Comparison of ENCODE assay signal across 10 cellular contexts in genomic region chr11:40328890-40329617, GRCh38.
DNase-seq lines count a peak whose midpoint lies in the region; ATAC-seq, FAIRE-seq and TF ChIP-seq lines count a peak whose summit lies in the region.
"Had no signal": no experiment of that assay in that cellular context is flagged by ENCODE, and none has a peak within 500 bp of the region (broad histone marks: within the 10 kb centered on the region; RNA-seq: fewer than 3 reads in every experiment).

No MANE protein-coding gene starts in this region.

- H3K27ac ChIP-seq in A673 (ENCODE audit: low read depth, low read length, poor library complexity, severe bottlenecking), result peak overlapping the region; percentile 7
- H3K27ac ChIP-seq in HepG2 (ENCODE audit: extremely low read length, insufficient read depth, low read length), result no peak overlapping the region

- H3K4me3 Mint-ChIP-seq in activated naive CD4-positive, alpha-beta T cell treated with anti-CD3 and anti-CD28 coated beads for 36 hours, result no peak overlapping the region

- H3K4me2 ChIP-seq in HepG2 (ENCODE audit: low read depth, low read length), result no peak overlapping the region

- H4K20me1 ChIP-seq in HepG2 (ENCODE audit: insufficient read depth, low read length), result no peaks in the 10 kb centered on the region

- no peak overlapping the region for H2AFZ ChIP-seq in HepG2 (ENCODE audit: low read length)

- POLR2A ChIA-PET in A673 (lab: Charles Lee; ENCODE audit: low non-redundant PET) (no interaction called here), HepG2 (lab: Yijun Ruan, JAX) (no interaction called here)

- WGBS in HepG2 (ENCODE audit: low lambda C conversion rate), result 2% methylated on average over 5 of the region's 5 CpGs

- CTCF ChIA-PET in A673 (lab: Charles Lee) (interaction anchor here (0.6 kb wide), 1 partner anchor 288 kb away, joined by 3 read pairs; no protein-coding TSS in a partner anchor), HepG2 (lab: Yijun Ruan, JAX; ENCODE audit: low intra/inter-chr PET ratio, low total read pairs) (no interaction called here)
- CTCF ChIA-PET in activated naive CD4-positive, alpha-beta T cell treated with anti-CD3 and anti-CD28 coated beads for 36 hours (lab: Charles Lee), result no interaction called here

- no peak for TF ChIP-seq POLR2A in HepG2 (IDR thresholded peaks at IDR 0.05; ENCODE audit: insufficient read depth in 1 of 2, low read depth in 2 of 2, low read length in 2 of 2)

- H3K27me3 ChIP-seq in A673 (replicated peaks; ENCODE audit: insufficient read depth, low read depth, low read length, poor library complexity), result no peaks in the 10 kb centered on the region
- H3K27me3 ChIP-seq in HepG2 (ENCODE audit: control insufficient read depth in 1 of 2, insufficient read depth in 2 of 2, low read length in 2 of 2), result no peaks in the 10 kb centered on the region

- BruUV-seq in A673 (replicated peaks; lab: Mats Ljungman, UMichigan) (no TSS peak), HepG2 (replicated peaks; lab: Mats Ljungman, UMichigan) (no TSS peak)

- H3K36me3 Mint-ChIP-seq in activated naive CD4-positive, alpha-beta T cell treated with anti-CD3 and anti-CD28 coated beads for 36 hours (ENCODE audit: low read depth), result no peaks in the 10 kb centered on the region

- TF ChIP-seq EP300 in HepG2 (IDR thresholded peaks at IDR 0.05; ENCODE audit: low read depth in 2 of 2, low read length in 2 of 2) (no peak), HepG2 (CRISPR knock-in tag; IDR thresholded peaks at IDR 0.05; ENCODE audit: borderline replicate concordance) (no peak)

- no peak for TF ChIP-seq RAD21 in HepG2 (CRISPR knock-in tag; IDR thresholded peaks at IDR 0.05)

- H3K27ac Mint-ChIP-seq in activated naive CD4-positive, alpha-beta T cell treated with anti-CD3 and anti-CD28 coated beads for 36 hours, result no peak overlapping the region

- H3K4me3 ChIP-seq in A673 (ENCODE audit: low read depth, low read length, poor library complexity, severe bottlenecking) (peak overlapping the region; percentile 1), LNCaP clone FGC (ENCODE audit: low read depth, low read length) (no peak overlapping the region), HepG2 (replicated peaks in 1 of 3; ENCODE audit: insufficient read depth in 1 of 3, low read depth in 2 of 3, low read length in 3 of 3) (no peak overlapping the region)
- H3K4me3 ChIP-seq: skin epidermis had no signal

- H3K4me1 Mint-ChIP-seq in activated naive CD4-positive, alpha-beta T cell treated with anti-CD3 and anti-CD28 coated beads for 36 hours (ENCODE audit: low read depth), result no peaks in the 10 kb centered on the region

- peaks cover 4% of the 10 kb centered on the region for H3K9me3 Mint-ChIP-seq in activated naive CD4-positive, alpha-beta T cell treated with anti-CD3 and anti-CD28 coated beads for 36 hours

- ATAC-seq in HepG2 (peak; percentile 70), GM18502 (IDR thresholded peaks at IDR 0.05; ENCODE audit: poor library complexity, unreplicated experiment) (no peak), GM18517 (IDR thresholded peaks at IDR 0.05; ENCODE audit: unreplicated experiment) (no peak)

- intact Hi-C loops in A673 (cut with micrococcal nuclease; ENCODE audit: unreplicated experiment), result no loop called here
- intact Hi-C loops in HepG2 (cut with micrococcal nuclease; ENCODE audit: unreplicated experiment), result no loop called here
- intact Hi-C loops in activated naive CD4-positive, alpha-beta T cell treated with anti-CD3 and anti-CD28 coated beads for 36 hours (cut with micrococcal nuclease), result no loop called here

- no peaks in the 10 kb centered on the region for H3K9me3 ChIP-seq in A673 (ENCODE audit: low read depth, low read length, poor library complexity, severe bottlenecking)
- no peaks in the 10 kb centered on the region; the same call in none of the 2 replicates for H3K9me3 ChIP-seq in HepG2 (ENCODE audit: low read length)

- DNase-seq in A673 (ENCODE audit: low spot score) (peak; percentile 99), LNCaP clone FGC (ENCODE audit: low read depth) (peak; percentile 85), brain pericyte (ENCODE audit: low read depth, low spot score) (peak; percentile 94), HepG2 (ENCODE audit: low spot score) (peak; percentile 76)
- no peak for DNase-seq in NK-92 treated with Interleukin-12 subunit alpha and Interleukin-12 subunit beta, amount 100 ng/mL, for 24 hours (lab: John Stamatoyannopoulos, UW)
- DNase-seq in activated naive CD4-positive, alpha-beta T cell treated with anti-CD3 and anti-CD28 coated beads for 36 hours, result no peak
- DNase-seq: activated naive CD4-positive, alpha-beta T cell treated with Interleukin-2 at 50 U/mL for 16 hours had no signal

- in situ Hi-C loops in HepG2 (cut with HindIII; ENCODE audit: extremely low pct_ligation_motif_present, low pct_unique_long_range_greater_than_20kb), result no loop called here

- FAIRE-seq in HepG2 (lab: Jason Lieb, UNC), result no peak

- H3K79me2 ChIP-seq in HepG2 (ENCODE audit: insufficient read depth, low read length), result no peaks in the 10 kb centered on the region

- H3K9ac ChIP-seq in HepG2 (ENCODE audit: insufficient read depth, low read depth, low read length), result no peak overlapping the region

- H3K36me3 ChIP-seq in A673 (ENCODE audit: insufficient read depth, low read length, poor library complexity, severe bottlenecking), result no peaks in the 10 kb centered on the region
- H3K36me3 ChIP-seq in HepG2 (replicated peaks in 1 of 2; ENCODE audit: control insufficient read depth in 1 of 2, insufficient read depth in 2 of 2, low read length in 2 of 2), result no peaks in the 10 kb centered on the region

- peaks cover 11% of the 10 kb centered on the region for H3K4me1 ChIP-seq in A673 (ENCODE audit: insufficient read depth, low read length, poor library complexity, severe bottlenecking)
- H3K4me1 ChIP-seq in HepG2 (ENCODE audit: insufficient read depth, low read length), result peaks cover 9% of the 10 kb centered on the region; the same call in 1 of the 2 replicates

- H3K27me3 Mint-ChIP-seq in activated naive CD4-positive, alpha-beta T cell treated with anti-CD3 and anti-CD28 coated beads for 36 hours (ENCODE audit: low read depth), result no peaks in the 10 kb centered on the region

- no peak for TF ChIP-seq CTCF in A673 (conservative IDR thresholded peaks at IDR 0.05; ENCODE audit: low read depth, low read length)
- TF ChIP-seq CTCF in LNCaP clone FGC (IDR thresholded peaks at IDR 0.05; ENCODE audit: control insufficient read depth, extremely low read depth, insufficient read depth), result no peak
- TF ChIP-seq CTCF in HepG2 (CRISPR knock-in tag; IDR thresholded peaks at IDR 0.05), result no peak

TF ChIP-seq in HepG2, 621 proteins besides CTCF, POLR2A, EP300 and RAD21 (continues in another document):
- TF ChIP-seq BORCS8-MEF2B (CRISPR knock-in tag; IDR thresholded peaks at IDR 0.05), result no peak
- TF ChIP-seq TP53 (CRISPR knock-in tag; conservative IDR thresholded peaks at IDR 0.05), result no peak
- TF ChIP-seq, protein P1, sequence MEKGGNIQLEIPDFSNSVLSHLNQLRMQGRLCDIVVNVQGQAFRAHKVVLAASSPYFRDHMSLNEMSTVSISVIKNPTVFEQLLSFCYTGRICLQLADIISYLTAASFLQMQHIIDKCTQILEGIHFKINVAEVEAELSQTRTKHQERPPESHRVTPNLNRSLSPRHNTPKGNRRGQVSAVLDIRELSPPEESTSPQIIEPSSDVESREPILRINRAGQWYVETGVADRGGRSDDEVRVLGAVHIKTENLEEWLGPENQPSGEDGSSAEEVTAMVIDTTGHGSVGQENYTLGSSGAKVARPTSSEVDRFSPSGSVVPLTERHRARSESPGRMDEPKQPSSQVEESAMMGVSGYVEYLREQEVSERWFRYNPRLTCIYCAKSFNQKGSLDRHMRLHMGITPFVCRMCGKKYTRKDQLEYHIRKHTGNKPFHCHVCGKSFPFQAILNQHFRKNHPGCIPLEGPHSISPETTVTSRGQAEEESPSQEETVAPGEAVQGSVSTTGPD (CRISPR knock-in tag; IDR thresholded peaks at IDR 0.05), result no peak
- TF ChIP-seq ZNF101 (CRISPR knock-in tag; IDR thresholded peaks at IDR 0.05; ENCODE audit: borderline replicate concordance, low read depth), result no peak
- TF ChIP-seq, protein P2, sequence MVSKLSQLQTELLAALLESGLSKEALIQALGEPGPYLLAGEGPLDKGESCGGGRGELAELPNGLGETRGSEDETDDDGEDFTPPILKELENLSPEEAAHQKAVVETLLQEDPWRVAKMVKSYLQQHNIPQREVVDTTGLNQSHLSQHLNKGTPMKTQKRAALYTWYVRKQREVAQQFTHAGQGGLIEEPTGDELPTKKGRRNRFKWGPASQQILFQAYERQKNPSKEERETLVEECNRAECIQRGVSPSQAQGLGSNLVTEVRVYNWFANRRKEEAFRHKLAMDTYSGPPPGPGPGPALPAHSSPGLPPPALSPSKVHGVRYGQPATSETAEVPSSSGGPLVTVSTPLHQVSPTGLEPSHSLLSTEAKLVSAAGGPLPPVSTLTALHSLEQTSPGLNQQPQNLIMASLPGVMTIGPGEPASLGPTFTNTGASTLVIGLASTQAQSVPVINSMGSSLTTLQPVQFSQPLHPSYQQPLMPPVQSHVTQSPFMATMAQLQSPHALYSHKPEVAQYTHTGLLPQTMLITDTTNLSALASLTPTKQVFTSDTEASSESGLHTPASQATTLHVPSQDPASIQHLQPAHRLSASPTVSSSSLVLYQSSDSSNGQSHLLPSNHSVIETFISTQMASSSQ (IDR thresholded peaks at IDR 0.05; ENCODE audit: low read depth), result no peak
- TF ChIP-seq, protein P2 (CRISPR knock-in tag; IDR thresholded peaks at IDR 0.05; ENCODE audit: borderline replicate concordance), result no peak
- TF ChIP-seq SAFB2 (CRISPR knock-in tag; IDR thresholded peaks at IDR 0.05; ENCODE audit: borderline replicate concordance, low read depth), result no peak
- no peak for TF ChIP-seq HOXD1 (CRISPR knock-in tag; IDR thresholded peaks at IDR 0.05)

Comparison
In these comparisons a context has a peak if more than half of its experiments do, and no peak if none do; other contexts are left out.
1. DNase-seq: peak in A673 (single experiment), LNCaP clone FGC (single experiment), brain pericyte (single experiment) and HepG2 (single experiment); none in NK-92 treated with Interleukin-12 subunit alpha and Interleukin-12 subunit beta, amount 100 ng/mL, for 24 hours (single experiment) and activated naive CD4-positive, alpha-beta T cell treated with anti-CD3 and anti-CD28 coated beads for 36 hours (single experiment).